ENCODE assay signal across 8 cellular contexts in the genomic region with DNA sequence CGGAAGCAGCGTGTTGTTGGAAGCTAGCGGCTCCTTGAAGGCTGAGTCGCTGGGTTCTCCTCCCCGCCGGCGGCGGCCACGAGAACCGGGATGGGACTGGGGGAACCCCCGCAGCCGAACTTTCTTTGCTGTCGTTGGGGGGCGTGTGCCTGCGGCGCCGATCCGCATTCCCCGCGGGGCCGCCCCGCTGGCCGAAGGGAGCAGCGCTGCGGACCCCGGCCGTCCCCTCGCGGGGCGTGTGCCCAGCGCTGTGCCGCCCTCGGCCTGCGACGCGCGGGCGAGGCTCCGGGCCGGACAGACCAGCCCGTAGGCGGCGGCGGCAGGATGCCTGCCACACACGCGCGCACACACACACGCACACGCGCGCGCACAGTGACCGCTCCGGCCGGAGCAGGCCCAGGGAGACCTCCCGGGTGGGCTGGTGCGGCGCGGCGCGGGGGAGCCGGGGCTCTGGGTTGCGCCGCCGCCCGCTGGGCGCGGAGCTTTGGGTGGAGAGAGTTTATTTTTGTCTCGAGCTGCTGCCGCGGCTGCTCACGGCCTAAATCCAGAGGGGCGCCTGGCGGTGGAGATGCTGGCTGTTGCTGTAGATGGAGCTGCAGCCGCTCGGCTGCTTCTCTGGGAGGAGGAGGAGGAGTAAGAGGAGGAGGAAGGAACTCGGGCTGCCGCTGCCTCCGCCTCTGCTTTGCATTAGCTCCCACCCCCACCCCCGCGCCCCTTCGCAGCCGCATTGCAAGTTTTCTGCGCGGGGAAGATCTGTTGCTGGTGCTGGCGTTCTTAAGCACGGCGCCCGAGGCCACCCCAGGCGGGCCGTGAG. TPM values are rescaled to one million over a fixed set of nuclear protein-coding genes. Genes with fewer than 3 reads are reported as not detected.
DNase-seq lines count a peak whose midpoint lies in the region; ATAC-seq and TF ChIP-seq lines count a peak whose summit lies in the region.

A gene with protein sequence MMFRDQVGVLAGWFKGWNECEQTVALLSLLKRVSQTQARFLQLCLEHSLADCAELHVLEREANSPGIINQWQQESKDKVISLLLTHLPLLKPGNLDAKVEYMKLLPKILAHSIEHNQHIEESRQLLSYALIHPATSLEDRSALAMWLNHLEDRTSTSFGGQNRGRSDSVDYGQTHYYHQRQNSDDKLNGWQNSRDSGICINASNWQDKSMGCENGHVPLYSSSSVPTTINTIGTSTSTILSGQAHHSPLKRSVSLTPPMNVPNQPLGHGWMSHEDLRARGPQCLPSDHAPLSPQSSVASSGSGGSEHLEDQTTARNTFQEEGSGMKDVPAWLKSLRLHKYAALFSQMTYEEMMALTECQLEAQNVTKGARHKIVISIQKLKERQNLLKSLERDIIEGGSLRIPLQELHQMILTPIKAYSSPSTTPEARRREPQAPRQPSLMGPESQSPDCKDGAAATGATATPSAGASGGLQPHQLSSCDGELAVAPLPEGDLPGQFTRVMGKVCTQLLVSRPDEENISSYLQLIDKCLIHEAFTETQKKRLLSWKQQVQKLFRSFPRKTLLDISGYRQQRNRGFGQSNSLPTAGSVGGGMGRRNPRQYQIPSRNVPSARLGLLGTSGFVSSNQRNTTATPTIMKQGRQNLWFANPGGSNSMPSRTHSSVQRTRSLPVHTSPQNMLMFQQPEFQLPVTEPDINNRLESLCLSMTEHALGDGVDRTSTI (plus strand): TSS at position 719 of the 814 bp plus-strand sequence. CDS start 789 bp downstream, outside the sequence.

- H3K27me3 ChIP-seq in ectodermal cell (ENCODE audit: control insufficient read depth, insufficient read depth, low read length, poor library complexity, severe bottlenecking) = peaks cover 67% of the 10 kb centered on the region

- no peaks in the 10 kb centered on the region for H3K9me3 ChIP-seq in ectodermal cell (ENCODE audit: control insufficient read depth, low read length)

- 0% methylated on average over 91 of the region's 91 CpGs for WGBS in ectodermal cell, 2 experiments
- WGBS in lower leg skin, 2 donors = 1% methylated on average over 37 to 60 of the region's 91 CpGs

- POLR2A ChIA-PET in activated CD8-positive, alpha-beta T cell treated with anti-CD3 and anti-CD28 coated beads for 36 hours (lab: Charles Lee) = interaction anchor here (0.6 to 4.0 kb wide), 13 partner anchors 16 to 237 kb away, joined by 3 to 21 read pairs (median 3); a partner anchor contains a TSS

- peak within 1 kb of the TSS; percentile 86 for H3K27ac Mint-ChIP-seq in activated CD8-positive, alpha-beta T cell treated with anti-CD3 and anti-CD28 coated beads for 36 hours

- H3K36me3 Mint-ChIP-seq in activated CD8-positive, alpha-beta T cell treated with anti-CD3 and anti-CD28 coated beads for 36 hours (ENCODE audit: low read depth) = peaks cover 12% of the 10 kb centered on the region

- ATAC-seq in GM18861 (IDR thresholded peaks at IDR 0.05; ENCODE audit: unreplicated experiment) (peak; percentile 27), HG03064 (IDR thresholded peaks at IDR 0.05; ENCODE audit: low read depth, unreplicated experiment) (peak; percentile 36)
- peak; percentile 28 for ATAC-seq in activated CD8-positive, alpha-beta T cell treated with anti-CD3 and anti-CD28 coated beads for 36 hours

- CTCF ChIA-PET in activated CD8-positive, alpha-beta T cell treated with anti-CD3 and anti-CD28 coated beads for 36 hours (lab: Charles Lee) = interaction anchor here (0.7 to 8.5 kb wide), 23 partner anchors 13 to 240 kb away, joined by 3 to 247 read pairs (median 4); no protein-coding TSS in a partner anchor

- no peaks in the 10 kb centered on the region for H3K36me3 ChIP-seq in ectodermal cell (ENCODE audit: control insufficient read depth, insufficient read depth, low read length)

- in situ Hi-C loops in ACHN (cut with HindIII; ENCODE audit: low pct_ligation_motif_present, low pct_unique_long_range_greater_than_20kb, low sequenced_read_pairs) = no loop called here

- H3K27ac ChIP-seq in ectodermal cell (ENCODE audit: insufficient read depth, low read depth, low read length, poor library complexity, severe bottlenecking) = no peak within 1 kb of the TSS

- TF ChIP-seq CTCF in activated CD8-positive, alpha-beta T cell treated with anti-CD3 and anti-CD28 coated beads for 36 hours (IDR thresholded peaks at IDR 0.05) = peak; percentile 29
- TF ChIP-seq CTCF in lower leg skin (IDR thresholded peaks at IDR 0.05) = no peak

- H3K4me1 ChIP-seq in ectodermal cell (ENCODE audit: control insufficient read depth, insufficient read depth, low read length) = peaks cover 11% of the 10 kb centered on the region

- H3K9me3 Mint-ChIP-seq in activated CD8-positive, alpha-beta T cell treated with anti-CD3 and anti-CD28 coated beads for 36 hours = no peaks in the 10 kb centered on the region

- H3K4me3 Mint-ChIP-seq in activated CD8-positive, alpha-beta T cell treated with anti-CD3 and anti-CD28 coated beads for 36 hours = peak within 1 kb of the TSS; percentile 84

- H3K4me1 Mint-ChIP-seq in activated CD8-positive, alpha-beta T cell treated with anti-CD3 and anti-CD28 coated beads for 36 hours (ENCODE audit: low read depth) = peaks cover 19% of the 10 kb centered on the region

- TF ChIP-seq POLR2A in lower leg skin (IDR thresholded peaks at IDR 0.05) = no peak

- peaks cover 18% of the 10 kb centered on the region for H3K27me3 Mint-ChIP-seq in activated CD8-positive, alpha-beta T cell treated with anti-CD3 and anti-CD28 coated beads for 36 hours

- intact Hi-C loops in activated CD8-positive, alpha-beta T cell treated with anti-CD3 and anti-CD28 coated beads for 36 hours (cut with micrococcal nuclease) = loop anchor here (5.0 to 10.0 kb wide), 2 partner anchors 156 to 318 kb away; no protein-coding TSS in a partner anchor
- intact Hi-C loops in lower leg skin (cut with DNase I; ENCODE audit: low total_unique reads) = loop anchor here (10.0 kb wide), 1 partner anchor 128 kb away; no protein-coding TSS in a partner anchor

- H3K4me3 ChIP-seq in ectodermal cell (ENCODE audit: insufficient read depth, low read depth, low read length) (peak within 1 kb of the TSS; percentile 66), lower leg skin (ENCODE audit: low read depth, poor library complexity, severe bottlenecking) (peak within 1 kb of the TSS; percentile 53)

- DNase-seq in ACHN (peak; percentile 76), NCI-H460 (ENCODE audit: extremely low read depth, low read depth) (peak; percentile 77), lower leg skin (ENCODE audit: low spot score in 2 of 2) (peak; percentile 73 to 96)
- DNase-seq in activated CD8-positive, alpha-beta T cell treated with anti-CD3 and anti-CD28 coated beads for 36 hours = peak; percentile 73
- DNase-seq in stimulated activated CD4-positive, alpha-beta T cell treated with anti-CD3 and anti-CD28 coated beads, TNF-alpha, amount 100 ng/mL, for 24 hours (ENCODE audit: low read depth in 3 of 3) = peak; percentile 14 to 51 (median 20)

RNA-seq across cellular contexts. Expression of the gene that starts here (rescaled TPM):
- 21.4 and 23.4 TPM in 2 replicates for total RNA-seq in NCI-H460 (2014; rRNA removed; shearing (Covaris generic))
- 25.1 and 29.3 TPM in 2 replicates for polyA plus RNA-seq in NCI-H460 (2014; cell fraction: nucleus; rRNA removed)
- total RNA-seq in activated CD8-positive, alpha-beta T cell treated with anti-CD3 and anti-CD28 coated beads for 36 hours = 1 to 10 TPM; 4.5 to 4.9 TPM
- polyA plus RNA-seq in ectodermal cell (2013, experiment 1 of 4) = 10.5 TPM
- 6.6 TPM for polyA plus RNA-seq in ectodermal cell (2013, experiment 2 of 4)
- polyA plus RNA-seq in ectodermal cell (2013, experiment 3 of 4) = 5.3 TPM
- polyA plus RNA-seq in ectodermal cell (2013, experiment 4 of 4) = 5.3 TPM
- 10 to 100 TPM in 3 of 4 donors, 1 to 10 TPM in 1; 7.9 to 18.7 (median 14.4) TPM for total RNA-seq in lower leg skin

Comparison
In these comparisons a context has a peak if more than half of its experiments do, and no peak if none do; other contexts are left out.
1. DNase-seq: peak in every context shown above with its lines; median percentile 84 in lower leg skin; 77 in NCI-H460; 76 in ACHN; 73 in activated CD8-positive, alpha-beta T cell treated with anti-CD3 and anti-CD28 coated beads for 36 hours; 20 in stimulated activated CD4-positive, alpha-beta T cell treated with anti-CD3 and anti-CD28 coated beads, TNF-alpha, amount 100 ng/mL, for 24 hours.